15 cellular contexts compared by ENCODE assay signal in the genomic region with DNA sequence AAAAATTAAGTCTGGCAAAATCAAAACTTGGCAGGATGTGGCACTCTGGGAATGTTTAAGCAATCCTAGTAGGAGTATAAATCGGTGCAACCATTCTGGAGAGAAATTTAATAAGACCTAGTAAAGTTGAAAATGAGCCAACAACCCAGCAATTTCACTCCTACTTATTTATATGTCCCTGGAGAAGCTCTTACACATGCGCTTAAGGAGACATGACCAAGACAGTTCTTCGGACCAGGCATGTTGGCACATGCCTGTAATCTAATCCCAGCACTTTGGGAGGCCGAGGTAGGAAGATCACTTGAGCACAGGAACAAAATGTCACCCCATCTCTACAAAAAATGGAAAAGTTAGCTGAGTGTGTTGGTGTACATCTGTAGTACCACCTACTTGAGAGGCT.
"Had no signal": no experiment of that assay in that cellular context is flagged by ENCODE, and none has a peak within 500 bp of the region (broad histone marks: within the 10 kb centered on the region; RNA-seq: fewer than 3 reads in every experiment).

No MANE protein-coding gene starts in this region.

- H3K27me3 ChIP-seq: cardiac muscle cell, dorsolateral prefrontal cortex, hepatocyte, tibial artery had no signal

- H3K4me2 ChIP-seq: hepatocyte had no signal

- DNase-seq: activated CD4-positive, alpha-beta memory T cell treated with anti-CD3 and anti-CD28 coated beads for 36 hours; activated CD4-positive, alpha-beta T cell treated with anti-CD3 and anti-CD28 coated beads for 36 hours; activated CD8-positive, alpha-beta memory T cell treated with anti-CD3 and anti-CD28 coated beads, Interleukin-2, amount 10 ng/mL, durations not matched to agents 7 days and 5 days; activated naive CD4-positive, alpha-beta T cell treated with anti-CD3 and anti-CD28 coated beads, Interleukin-2, amount 10 ng/mL, durations not matched to agents 7 days and 5 days; activated T-cell treated with anti-CD3 and anti-CD28 coated beads, Interleukin-2, amount 50 U/mL, for 1 hour; dorsolateral prefrontal cortex; endodermal cell; erythroblast; natural killer cell; stimulated activated CD4-positive, alpha-beta T cell treated with anti-CD3 and anti-CD28 coated beads, Interleukin-2, amount 100 ng/mL, for 48 hours; tibial artery had no signal

- H3K9me3 Mint-ChIP-seq: activated naive CD4-positive, alpha-beta T cell treated with anti-CD3 and anti-CD28 coated beads, Interleukin-2, amount 10 ng/mL, durations not matched to agents 7 days and 5 days; endodermal cell; stimulated activated memory B cell treated with anti-CD40 and anti-IgM and Interleukin-4, amounts not matched to agents 10 μg/mL and 1 μg/mL and 100 μg/mL, for 72 hours had no signal

- H3K27ac ChIP-seq: cardiac muscle cell, dorsolateral prefrontal cortex, hepatocyte, tibial artery, VCaP had no signal

- H3K27me3 Mint-ChIP-seq: activated CD4-positive, alpha-beta memory T cell treated with anti-CD3 and anti-CD28 coated beads for 36 hours; activated CD4-positive, alpha-beta T cell treated with anti-CD3 and anti-CD28 coated beads for 36 hours; activated CD8-positive, alpha-beta memory T cell treated with anti-CD3 and anti-CD28 coated beads, Interleukin-2, amount 10 ng/mL, durations not matched to agents 7 days and 5 days; activated naive CD4-positive, alpha-beta T cell treated with anti-CD3 and anti-CD28 coated beads, Interleukin-2, amount 10 ng/mL, durations not matched to agents 7 days and 5 days had no signal

- H3K4me3 ChIP-seq: cardiac muscle cell, dorsolateral prefrontal cortex, hepatocyte, tibial artery had no signal

- H3K4me1 ChIP-seq: tibial artery had no signal

- H3K36me3 ChIP-seq: cardiac muscle cell, tibial artery had no signal

- H3K4me1 Mint-ChIP-seq: activated CD4-positive, alpha-beta T cell treated with anti-CD3 and anti-CD28 coated beads for 36 hours; activated CD8-positive, alpha-beta memory T cell treated with anti-CD3 and anti-CD28 coated beads, Interleukin-2, amount 10 ng/mL, durations not matched to agents 7 days and 5 days; activated naive CD4-positive, alpha-beta T cell treated with anti-CD3 and anti-CD28 coated beads, Interleukin-2, amount 10 ng/mL, durations not matched to agents 7 days and 5 days; endodermal cell; natural killer cell; stimulated activated memory B cell treated with anti-CD40 and anti-IgM and Interleukin-4, amounts not matched to agents 10 μg/mL and 1 μg/mL and 100 μg/mL, for 72 hours had no signal

- H3K36me3 Mint-ChIP-seq: activated CD4-positive, alpha-beta memory T cell treated with anti-CD3 and anti-CD28 coated beads for 36 hours; activated CD8-positive, alpha-beta memory T cell treated with anti-CD3 and anti-CD28 coated beads, Interleukin-2, amount 10 ng/mL, durations not matched to agents 7 days and 5 days; activated naive CD4-positive, alpha-beta T cell treated with anti-CD3 and anti-CD28 coated beads, Interleukin-2, amount 10 ng/mL, durations not matched to agents 7 days and 5 days; natural killer cell; stimulated activated memory B cell treated with anti-CD40 and anti-IgM and Interleukin-4, amounts not matched to agents 10 μg/mL and 1 μg/mL and 100 μg/mL, for 72 hours had no signal

- H3K4me3 Mint-ChIP-seq: activated CD4-positive, alpha-beta memory T cell treated with anti-CD3 and anti-CD28 coated beads for 36 hours; activated CD4-positive, alpha-beta T cell treated with anti-CD3 and anti-CD28 coated beads for 36 hours; activated CD8-positive, alpha-beta memory T cell treated with anti-CD3 and anti-CD28 coated beads, Interleukin-2, amount 10 ng/mL, durations not matched to agents 7 days and 5 days; activated naive CD4-positive, alpha-beta T cell treated with anti-CD3 and anti-CD28 coated beads, Interleukin-2, amount 10 ng/mL, durations not matched to agents 7 days and 5 days; endodermal cell; natural killer cell; stimulated activated memory B cell treated with anti-CD40 and anti-IgM and Interleukin-4, amounts not matched to agents 10 μg/mL and 1 μg/mL and 100 μg/mL, for 72 hours had no signal

- H3K9me3 ChIP-seq: tibial artery had no signal

- H2AFZ ChIP-seq: hepatocyte had no signal

- H3K27ac Mint-ChIP-seq: activated CD4-positive, alpha-beta memory T cell treated with anti-CD3 and anti-CD28 coated beads for 36 hours; activated CD4-positive, alpha-beta T cell treated with anti-CD3 and anti-CD28 coated beads for 36 hours; activated CD8-positive, alpha-beta memory T cell treated with anti-CD3 and anti-CD28 coated beads, Interleukin-2, amount 10 ng/mL, durations not matched to agents 7 days and 5 days; activated naive CD4-positive, alpha-beta T cell treated with anti-CD3 and anti-CD28 coated beads, Interleukin-2, amount 10 ng/mL, durations not matched to agents 7 days and 5 days; endodermal cell; natural killer cell; stimulated activated memory B cell treated with anti-CD40 and anti-IgM and Interleukin-4, amounts not matched to agents 10 μg/mL and 1 μg/mL and 100 μg/mL, for 72 hours had no signal
